17 cellular contexts compared by ENCODE assay signal in genomic region chrX:19555236-19555635, GRCh38. TPM values are rescaled to one million over a fixed set of nuclear protein-coding genes. Genes with fewer than 3 reads are reported as not detected.
DNase-seq lines count a peak whose midpoint lies in the region; ATAC-seq and TF ChIP-seq lines count a peak whose summit lies in the region.
"Had no signal": no experiment of that assay in that cellular context is flagged by ENCODE, and none has a peak within 500 bp of the region (broad histone marks: within the 10 kb centered on the region; RNA-seq: fewer than 3 reads in every experiment).

No MANE protein-coding gene starts in this region.

- no peak overlapping the region for H2BK20ac ChIP-seq in IMR-90 (ENCODE audit: low read depth, low read length)

- BruUV-seq in IMR-90 (replicated peaks; lab: Mats Ljungman, UMichigan): no TSS peak

- no peak for TF ChIP-seq RAD21 in IMR-90 (IDR thresholded peaks at IDR 0.05; ENCODE audit: low read length)

- H4K20me1 ChIP-seq in IMR-90 (ENCODE audit: insufficient read depth, low read length): no peaks in the 10 kb centered on the region; the same call in 1 of the 2 replicates

- no peak overlapping the region for H3K23ac ChIP-seq in IMR-90 (ENCODE audit: low read depth, low read length)

- peak overlapping the region; percentile 96 for H3K27ac Mint-ChIP-seq in activated T-cell treated with anti-CD3 and anti-CD28 coated beads, Interleukin-2, amount 50 U/mL, for 72 hours
- peak overlapping the region; percentile 93 for H3K27ac Mint-ChIP-seq in activated naive CD8-positive, alpha-beta T cell treated with anti-CD3 and anti-CD28 coated beads, Interleukin-2, amount 50 U/mL, for 24 hours
- H3K27ac Mint-ChIP-seq: activated naive CD8-positive, alpha-beta T cell treated with anti-CD3 and anti-CD28 coated beads, Interleukin-2, amount 10 ng/mL, durations not matched to agents 7 days and 5 days; T-helper 1 cell treated with Interleukin-12 subunit alpha and Interleukin-12 subunit beta and Interleukin-4 antibody, amounts not matched to agents 30 μg/mL and 1 μg/mL, for 36 hours had no signal

- ATAC-seq in activated T-cell treated with anti-CD3 and anti-CD28 coated beads, Interleukin-2, amount 50 U/mL, for 72 hours (replicated peaks in 1 of 2): peak; percentile 28 to 43
- ATAC-seq in IMR-90 (ENCODE audit: low read depth): no peak
- ATAC-seq in activated naive CD8-positive, alpha-beta T cell treated with anti-CD3 and anti-CD28 coated beads, Interleukin-2, amount 50 U/mL, for 24 hours: no peak
- ATAC-seq in stimulated activated naive CD8-positive, alpha-beta T cell treated with anti-CD3 and anti-CD28 coated beads, Interleukin-15, Interleukin-2, amounts not matched to agents 100 U/mL and 50 U/mL, for 24 hours: peak; percentile 24
- ATAC-seq in activated CD4-positive, CD25-positive, alpha-beta regulatory T cell treated with anti-CD3 and anti-CD28 coated beads, Interleukin-2, amount 50 U/mL, for 24 hours: no peak
- no peak for ATAC-seq in HG03521 (IDR thresholded peaks at IDR 0.05; ENCODE audit: unreplicated experiment)

- H4K8ac ChIP-seq in IMR-90 (ENCODE audit: low read depth in 2 of 2, low read length in 2 of 2): no peak overlapping the region; a peak in 1 of 4 replicates

- H3K18ac ChIP-seq in IMR-90 (ENCODE audit: low read depth, low read length): no peak overlapping the region

- POLR2A ChIA-PET in IMR-90 (lab: Charles Lee; ENCODE audit: unreplicated experiment): no interaction called here

- no peaks in the 10 kb centered on the region for H3K36me3 ChIP-seq in IMR-90 (ENCODE audit: control insufficient read depth, insufficient read depth, low read length)
- H3K36me3 ChIP-seq: transverse colon had no signal

- no peak overlapping the region for H2BK5ac ChIP-seq in IMR-90 (ENCODE audit: low read depth, low read length, poor library complexity, severe bottlenecking)

- peak overlapping the region; percentile 1; the same call in 1 of the 2 replicates for H3K4ac ChIP-seq in IMR-90 (ENCODE audit: low read depth, low read length)

- TF ChIP-seq CTCF in IMR-90 (conservative IDR thresholded peaks at IDR 0.05; ENCODE audit: low read depth, low read length): no peak

- no peak overlapping the region for H2AFZ ChIP-seq in IMR-90 (replicated peaks; ENCODE audit: low read length, poor library complexity)

- H3K4me2 ChIP-seq in IMR-90 (ENCODE audit: low read depth, low read length): no peak overlapping the region; the same call in 1 of the 2 replicates

- H3K79me1 ChIP-seq in IMR-90 (ENCODE audit: low read depth in 1 of 2, low read length in 2 of 2): peaks cover 0 to 3% of the 10 kb centered on the region in 2 experiments; a peak in 3 of 4 replicates

- CTCF ChIA-PET in IMR-90 (lab: Yijun Ruan, JAX): no interaction called here

- dilution Hi-C loops in IMR-90 (cut with HindIII; ENCODE audit: low sequenced_read_pairs, unreplicated experiment): no loop called here

- H3K4me1 ChIP-seq in IMR-90 (ENCODE audit: control insufficient read depth, insufficient read depth, low read length): peaks cover 2% of the 10 kb centered on the region; the same call in 1 of the 2 replicates
- H3K4me1 ChIP-seq: transverse colon had no signal

- DNase-seq in activated T-cell treated with anti-CD3 and anti-CD28 coated beads, Interleukin-2, amount 50 U/mL, for 72 hours: no peak
- DNase-seq in activated T-cell treated with anti-CD3 and anti-CD28 coated beads, Interleukin-2, amount 50 U/mL, for 1 hour: no peak
- DNase-seq in IMR-90: no peak
- no peak for DNase-seq in activated naive CD8-positive, alpha-beta T cell treated with anti-CD3 and anti-CD28 coated beads, Interleukin-2, amount 50 U/mL, for 24 hours
- no peak for DNase-seq in stimulated activated naive CD8-positive, alpha-beta T cell treated with anti-CD3 and anti-CD28 coated beads, Interleukin-15, Interleukin-2, amounts not matched to agents 100 U/mL and 50 U/mL, for 24 hours
- no peak for DNase-seq in GM19240 (ENCODE audit: insufficient read length, low spot score)
- DNase-seq: ACHN; activated naive CD8-positive, alpha-beta T cell treated with anti-CD3 and anti-CD28 coated beads, Interleukin-2, amount 10 ng/mL, durations not matched to agents 7 days and 5 days; NCI-H1092 treated with DMSO at 0.1 percent for 48 hours; NCI-H526 treated with DMSO at 0.1 percent for 48 hours; SHP77; transverse colon had no signal

- no peak for TF ChIP-seq POLR2A in IMR-90 (IDR thresholded peaks at IDR 0.05; ENCODE audit: low read depth, low read length)

- intact Hi-C loops in IMR-90 (cut with micrococcal nuclease): no loop called here

- H3K14ac ChIP-seq in IMR-90 (replicated peaks; ENCODE audit: low read depth, low read length): no peak overlapping the region; the same call in 1 of the 2 replicates

- no peaks in the 10 kb centered on the region for H3K9me3 ChIP-seq in IMR-90 (ENCODE audit: control insufficient read depth, insufficient read depth, low read length)
- H3K9me3 ChIP-seq: transverse colon had no signal

- H3K4me1 Mint-ChIP-seq in activated T-cell treated with anti-CD3 and anti-CD28 coated beads, Interleukin-2, amount 50 U/mL, for 72 hours (ENCODE audit: low read depth): peaks cover 53% of the 10 kb centered on the region
- H3K4me1 Mint-ChIP-seq in activated naive CD8-positive, alpha-beta T cell treated with anti-CD3 and anti-CD28 coated beads, Interleukin-2, amount 50 U/mL, for 24 hours: peaks cover 46% of the 10 kb centered on the region

- in situ Hi-C loops in IMR-90 (cut with MboI; ENCODE audit: low sequenced_read_pairs): no loop called here

- H2BK120ac ChIP-seq in IMR-90 (ENCODE audit: low read depth, low read length): no peak overlapping the region

- peak overlapping the region; percentile 33 to 73 for H3K4me3 Mint-ChIP-seq in activated T-cell treated with anti-CD3 and anti-CD28 coated beads, Interleukin-2, amount 50 U/mL, for 72 hours
- H3K4me3 Mint-ChIP-seq in activated naive CD8-positive, alpha-beta T cell treated with anti-CD3 and anti-CD28 coated beads, Interleukin-2, amount 50 U/mL, for 24 hours: peak overlapping the region; percentile 49
- H3K4me3 Mint-ChIP-seq: activated naive CD8-positive, alpha-beta T cell treated with anti-CD3 and anti-CD28 coated beads, Interleukin-2, amount 10 ng/mL, durations not matched to agents 7 days and 5 days; T-helper 1 cell treated with Interleukin-12 subunit alpha and Interleukin-12 subunit beta and Interleukin-4 antibody, amounts not matched to agents 30 μg/mL and 1 μg/mL, for 36 hours had no signal

- no peaks in the 10 kb centered on the region for H3K9me3 Mint-ChIP-seq in activated T-cell treated with anti-CD3 and anti-CD28 coated beads, Interleukin-2, amount 50 U/mL, for 72 hours
- no peaks in the 10 kb centered on the region for H3K9me3 Mint-ChIP-seq in activated naive CD8-positive, alpha-beta T cell treated with anti-CD3 and anti-CD28 coated beads, Interleukin-2, amount 50 U/mL, for 24 hours
- H3K9me3 Mint-ChIP-seq: activated naive CD8-positive, alpha-beta T cell treated with anti-CD3 and anti-CD28 coated beads, Interleukin-2, amount 10 ng/mL, durations not matched to agents 7 days and 5 days; T-helper 1 cell treated with Interleukin-12 subunit alpha and Interleukin-12 subunit beta and Interleukin-4 antibody, amounts not matched to agents 30 μg/mL and 1 μg/mL, for 36 hours had no signal

- H2AK5ac ChIP-seq in IMR-90 (ENCODE audit: low read depth, low read length): no peak overlapping the region

- H4K5ac ChIP-seq in IMR-90 (ENCODE audit: low read depth, low read length): no peak overlapping the region

- no peak overlapping the region for H2BK15ac ChIP-seq in IMR-90 (ENCODE audit: low read depth, low read length)

- peaks cover 0 to 2% of the 10 kb centered on the region in 2 donors for H3K36me3 Mint-ChIP-seq in activated T-cell treated with anti-CD3 and anti-CD28 coated beads, Interleukin-2, amount 50 U/mL, for 72 hours (ENCODE audit: insufficient read depth in 2 of 2)
- H3K36me3 Mint-ChIP-seq in activated naive CD8-positive, alpha-beta T cell treated with anti-CD3 and anti-CD28 coated beads, Interleukin-2, amount 50 U/mL, for 24 hours (ENCODE audit: low read depth): peaks cover 7% of the 10 kb centered on the region
- H3K36me3 Mint-ChIP-seq: activated naive CD8-positive, alpha-beta T cell treated with anti-CD3 and anti-CD28 coated beads, Interleukin-2, amount 10 ng/mL, durations not matched to agents 7 days and 5 days had no signal

- peaks cover 9% of the 10 kb centered on the region for H3K27me3 Mint-ChIP-seq in activated T-cell treated with anti-CD3 and anti-CD28 coated beads, Interleukin-2, amount 50 U/mL, for 72 hours (ENCODE audit: low read depth)
- no peaks in the 10 kb centered on the region for H3K27me3 Mint-ChIP-seq in activated naive CD8-positive, alpha-beta T cell treated with anti-CD3 and anti-CD28 coated beads, Interleukin-2, amount 50 U/mL, for 24 hours
- H3K27me3 Mint-ChIP-seq: activated naive CD8-positive, alpha-beta T cell treated with anti-CD3 and anti-CD28 coated beads, Interleukin-2, amount 10 ng/mL, durations not matched to agents 7 days and 5 days had no signal

- 71% methylated on average over 2 of the region's 5 CpGs; no CpG with 5 or more reads in 1 of the 2 experiments for WGBS in IMR-90 (ENCODE audit: extremely low coverage in 2 of 2, insufficient read length in 1 of 2), 2 experiments

- H3K9ac ChIP-seq in IMR-90 (ENCODE audit: low read depth, low read length): no peak overlapping the region

- peaks cover 3% of the 10 kb centered on the region; the same call in 1 of the 2 replicates for H3K9me1 ChIP-seq in IMR-90 (ENCODE audit: insufficient read depth, low read length)

- no peak overlapping the region for H2AK9ac ChIP-seq in IMR-90 (replicated peaks; ENCODE audit: low read depth, low read length, poor library complexity)

- H3K27ac ChIP-seq in IMR-90 (ENCODE audit: insufficient read depth, low read length): no peak overlapping the region
- H3K27ac ChIP-seq: epithelial cell of prostate, transverse colon had no signal

- H3K27me3 ChIP-seq in IMR-90 (ENCODE audit: control insufficient read depth, insufficient read depth, low read length): no peaks in the 10 kb centered on the region
- H3K27me3 ChIP-seq: transverse colon had no signal

- H3K56ac ChIP-seq in IMR-90 (ENCODE audit: extremely low read depth, insufficient read depth, low read length): no peak overlapping the region

- H3K4me3 ChIP-seq in IMR-90 (ENCODE audit: insufficient read depth, low read depth, low read length): no peak overlapping the region
- H3K4me3 ChIP-seq: transverse colon had no signal

- no peak overlapping the region for H4K91ac ChIP-seq in IMR-90 (ENCODE audit: insufficient read depth, low read depth, low read length)

TF ChIP-seq in IMR-90, 13 proteins besides CTCF, POLR2A, EP300 and RAD21 (continues in another document):
- no peak for TF ChIP-seq NFE2L2 (IDR thresholded peaks at IDR 0.05; ENCODE audit: low read depth, low read length)

RNA-seq across cellular contexts. Expression of gene MAP3K15, which starts 39.9 kb away (rescaled TPM):
- total RNA-seq in activated T-cell treated with anti-CD3 and anti-CD28 coated beads, Interleukin-2, amount 50 U/mL, for 72 hours: under 1 TPM; 0.70 to 0.83 TPM
- under 0.01 TPM in 2 replicates for total RNA-seq in IMR-90 (2012; rRNA removed)
- 0.10 and 0.13 TPM in 2 replicates for polyA plus RNA-seq in IMR-90 (2012; rRNA removed)
- polyA plus RNA-seq in IMR-90 (2012; cell fraction: cytosol; rRNA removed): 0.13 and 0.18 TPM in 2 replicates
- polyA plus RNA-seq in IMR-90 (2012; cell fraction: nucleus; rRNA removed; ENCODE audit: low replicate concordance): 0.03 and 0.21 TPM in 2 replicates
- polyA plus RNA-seq: neural cell had no signal

Comparison
In these comparisons a context has a peak if more than half of its experiments do, and no peak if none do; other contexts are left out.
1. ATAC-seq: peak in activated T-cell treated with anti-CD3 and anti-CD28 coated beads, Interleukin-2, amount 50 U/mL, for 72 hours (2 of 2) and stimulated activated naive CD8-positive, alpha-beta T cell treated with anti-CD3 and anti-CD28 coated beads, Interleukin-15, Interleukin-2, amounts not matched to agents 100 U/mL and 50 U/mL, for 24 hours (single experiment); none in IMR-90 (single experiment), activated naive CD8-positive, alpha-beta T cell treated with anti-CD3 and anti-CD28 coated beads, Interleukin-2, amount 50 U/mL, for 24 hours (single experiment), activated CD4-positive, CD25-positive, alpha-beta regulatory T cell treated with anti-CD3 and anti-CD28 coated beads, Interleukin-2, amount 50 U/mL, for 24 hours (0 of 2) and HG03521 (single experiment).